In genomic region chr12:51078866-51079265, GRCh38 we compare ENCODE assay signal across 6 cellular contexts. TPM values are rescaled to one million over a fixed set of nuclear protein-coding genes. Genes with fewer than 3 reads are reported as not detected.
DNase-seq lines count a peak whose midpoint lies in the region; ATAC-seq, FAIRE-seq and TF ChIP-seq lines count a peak whose summit lies in the region.
"Not testable (repeated sequence)": the region's sequence is repeated elsewhere in the genome, so short reads cannot be mapped to it uniquely, and the experiment has no call there.

No MANE protein-coding gene starts in this region.

- not testable (repeated sequence) for BruUV-seq in K562 (replicated peaks; lab: Mats Ljungman, UMichigan)

- TF ChIP-seq RAD21 in K562 (CRISPR knock-in tag; conservative IDR thresholded peaks at IDR 0.05 in 1 of 2, IDR thresholded peaks at IDR 0.05 in 1 of 2): not testable (repeated sequence)

- not testable (repeated sequence) for H3K4me1 ChIP-seq in HEK293 (ENCODE audit: control insufficient read depth, insufficient read depth, low read length)
- H3K4me1 ChIP-seq in SJCRH30 (peaks cover 63% of the 10 kb centered on the region), K562 (replicated peaks in 1 of 2; ENCODE audit: control insufficient read depth in 2 of 2, insufficient read depth in 2 of 2, low read length in 2 of 2) (peaks cover 14 to 18% of the 10 kb centered on the region in 2 experiments; a peak in 3 of 5 replicates)

- not testable (repeated sequence) for FAIRE-seq in K562 (lab: Jason Lieb, UNC)

- not testable (repeated sequence) for H3K36me3 Mint-ChIP-seq in glutamatergic neuron (ENCODE audit: unreplicated experiment); neural crest cell (ENCODE audit: low read depth)
- peaks cover 11% of the 10 kb centered on the region for H3K36me3 Mint-ChIP-seq in type B pancreatic cell

- POLR2A ChIA-PET in HEK293 (lab: Yijun Ruan, JAX): not testable (repeated sequence)
- POLR2A ChIA-PET in K562 (lab: Yijun Ruan, JAX): interaction anchor here (1.4 kb wide), 1 partner anchor 10 kb away, joined by 3 read pairs; no protein-coding TSS in a partner anchor

- H3K27me3 ChIP-seq in SJCRH30; K562 (ENCODE audit: control insufficient read depth in 2 of 2, insufficient read depth in 2 of 2, low read length in 2 of 2): not testable (repeated sequence)

- not testable (repeated sequence) for H3K4me2 ChIP-seq in K562 (ENCODE audit: insufficient read depth, low read length)

- not testable (repeated sequence) for DNase-seq in SJCRH30; K562 (ENCODE audit: extremely low read depth in 1 of 4, low spot score in 3 of 4); glutamatergic neuron; neural crest cell (ENCODE audit: low read depth, low spot score); type B pancreatic cell (ENCODE audit: extremely low spot score, unreplicated experiment)

- not testable (repeated sequence) for H2AFZ ChIP-seq in K562 (ENCODE audit: low read depth, low read length)

- not testable (repeated sequence) for H3K27me3 Mint-ChIP-seq in glutamatergic neuron (ENCODE audit: unreplicated experiment); neural crest cell (ENCODE audit: low read depth); type B pancreatic cell

- peak overlapping the region; percentile 84 for H3K27ac Mint-ChIP-seq in glutamatergic neuron (ENCODE audit: unreplicated experiment)
- H3K27ac Mint-ChIP-seq in neural crest cell (ENCODE audit: unreplicated experiment); type B pancreatic cell: not testable (repeated sequence)

- TF ChIP-seq EP300 in K562 (IDR thresholded peaks at IDR 0.05; ENCODE audit: low read length): not testable (repeated sequence)

- not testable (repeated sequence) for H3K27ac ChIP-seq in HEK293 (ENCODE audit: extremely low read depth, low read depth, low read length); K562 (ENCODE audit: extremely low read depth, low read depth, low read length)
- peak overlapping the region; percentile 10; the same call in 1 of the 2 replicates for H3K27ac ChIP-seq in SJCRH30

- H3K4me3 Mint-ChIP-seq in glutamatergic neuron (ENCODE audit: unreplicated experiment): not testable (repeated sequence)
- H3K4me3 Mint-ChIP-seq in neural crest cell (peak overlapping the region; percentile 47), type B pancreatic cell (peak overlapping the region; percentile 65)

- H3K79me2 ChIP-seq in K562 (ENCODE audit: control insufficient read depth, insufficient read depth, low read length): peaks cover 24% of the 10 kb centered on the region

- WGBS in K562 (ENCODE audit: insufficient coverage, low coverage, missing lambda C conversion rate): 98% methylated on average over 5 of the region's 6 CpGs

- intact Hi-C loops in K562 (cut with micrococcal nuclease): not testable (repeated sequence)

- H3K9me1 ChIP-seq in K562 (ENCODE audit: control insufficient read depth, insufficient read depth, low read length): not testable (repeated sequence)

- H3K36me3 ChIP-seq in HEK293 (ENCODE audit: control insufficient read depth in 2 of 2, insufficient read depth in 1 of 2, low read length in 2 of 2); K562 (ENCODE audit: control insufficient read depth, insufficient read depth, low read length): not testable (repeated sequence)
- H3K36me3 ChIP-seq in SJCRH30: peaks cover 23% of the 10 kb centered on the region

- not testable (repeated sequence) for ATAC-seq in K562

- H3K4me1 Mint-ChIP-seq in glutamatergic neuron (ENCODE audit: low read depth, unreplicated experiment) (peaks cover 23% of the 10 kb centered on the region), neural crest cell (peaks cover 51% of the 10 kb centered on the region), type B pancreatic cell (ENCODE audit: unreplicated experiment) (peaks cover 29% of the 10 kb centered on the region)

- TF ChIP-seq CTCF in HEK293 (tag by site-specific recombination; IDR thresholded peaks at IDR 0.05); K562 (IDR thresholded peaks at IDR 0.05 in 2 of 3, conservative IDR thresholded peaks at IDR 0.05 in 1 of 3; ENCODE audit: insufficient read depth in 2 of 3, low read depth in 1 of 3, low read length in 3 of 3); glutamatergic neuron (IDR thresholded peaks at IDR 0.05; ENCODE audit: partially characterized antibody, unreplicated experiment); neural crest cell (conservative IDR thresholded peaks at IDR 0.05); type B pancreatic cell (conservative IDR thresholded peaks at IDR 0.05): not testable (repeated sequence)

- TF ChIP-seq POLR2A in K562 (conservative IDR thresholded peaks at IDR 0.05): not testable (repeated sequence)

- not testable (repeated sequence) for H3K9me3 Mint-ChIP-seq in glutamatergic neuron (ENCODE audit: unreplicated experiment); neural crest cell; type B pancreatic cell

- CTCF ChIA-PET in HEK293 (lab: Yijun Ruan, JAX); K562 (lab: Yijun Ruan, JAX; ENCODE audit: low intra/inter-chr PET ratio): not testable (repeated sequence)

- not testable (repeated sequence) for H3K4me3 ChIP-seq in HEK293 (ENCODE audit: low read depth, low read length); SJCRH30; K562

- in situ Hi-C loops in K562 (cut with MboI): not testable (repeated sequence)

- not testable (repeated sequence) for H3K9me3 ChIP-seq in HEK293 (ENCODE audit: control insufficient read depth, insufficient read depth, low read depth, low read length); SJCRH30 (replicated peaks); K562 (replicated peaks; ENCODE audit: control insufficient read depth, insufficient read depth, low read depth, low read length)

- H4K20me1 ChIP-seq in K562 (replicated peaks; ENCODE audit: control insufficient read depth, insufficient read depth, low read length): not testable (repeated sequence)

- not testable (repeated sequence) for H3K9ac ChIP-seq in K562 (ENCODE audit: insufficient read depth in 1 of 2, low read depth in 2 of 2, low read length in 2 of 2)

RNA-seq across cellular contexts. Expression of gene CSRNP2, which starts 4.5 kb away (rescaled TPM):
- total RNA-seq in SJCRH30 (2014; rRNA removed; shearing (Covaris generic)): 85.3 and 92.5 TPM in 2 replicates
- total RNA-seq in K562 (2011; cell fraction: chromatin; rRNA removed; ENCODE audit: low replicate concordance): 21.5 and 24.2 TPM in 2 replicates
- total RNA-seq in K562 (2011; cell fraction: nucleolus; rRNA removed): 12.0 and 13.7 TPM in 2 replicates
- 16.7 and 20.5 TPM in 2 replicates for total RNA-seq in K562 (2011; cell fraction: nucleoplasm; rRNA removed)
- total RNA-seq in K562 (2014; rRNA removed) (5.9 and 8.0 TPM in 2 replicates), K562 (2014; rRNA removed; fragmentation: Illumina TruSeq; extraction: Trizol) (5.2 and 5.9 TPM in 2 replicates), K562 (2015; rRNA removed; fragmentation: Illumina TruSeq; extraction: Trizol) (5.0 and 5.7 TPM in 2 replicates), K562 (2021) (10.8 and 13.9 TPM in 2 replicates), glutamatergic neuron (ENCODE audit: unreplicated experiment) (90.6 TPM), neural crest cell (54.4 and 55.2 TPM in 2 replicates), type B pancreatic cell (ENCODE audit: low replicate concordance) (32.1 and 55.5 TPM in 2 replicates)
- polyA plus RNA-seq in K562 (2011; rRNA removed) (9.7 and 9.9 TPM in 2 replicates), K562 (2014; fragmentation: Illumina TruSeq; extraction: Trizol) (8.9 and 9.1 TPM in 2 replicates), K562 (2014; fragmentation: Nextera tagmentation; extraction: Ambion mirVana) (1 to 10 TPM; 1.6 to 1.8 TPM), K562 (2014; rRNA removed) (7.9 and 8.5 TPM in 2 replicates)
- polyA plus RNA-seq in K562 (2011; cell fraction: cytosol; rRNA removed): 5.5 and 6.0 TPM in 2 replicates
- 9.9 and 10.9 TPM in 2 replicates for polyA plus RNA-seq in K562 (2011; cell fraction: nucleus; rRNA removed)
- polyA plus RNA-seq in K562 (2012): 7.2 and 11.0 TPM in 2 replicates
- 9.7 and 9.9 TPM in 2 replicates for polyA minus RNA-seq in K562 (2011; rRNA and poly(A)+ RNA removed)
- 5.0 and 9.4 TPM in 2 replicates for polyA minus RNA-seq in K562 (2011; cell fraction: cytosol; rRNA and poly(A)+ RNA removed)
- 4.4 and 7.4 TPM in 2 replicates for polyA minus RNA-seq in K562 (2011; cell fraction: nucleus; rRNA and poly(A)+ RNA removed)

RNA-seq across cellular contexts. Expression of gene LETMD1, which starts 30.7 kb away (rescaled TPM):
- 40.8 and 53.4 TPM in 2 replicates for total RNA-seq in SJCRH30 (2014; rRNA removed; shearing (Covaris generic))
- total RNA-seq in K562 (2011; cell fraction: chromatin; rRNA removed; ENCODE audit: low replicate concordance): 306 and 323 TPM in 2 replicates
- 186 and 193 TPM in 2 replicates for total RNA-seq in K562 (2011; cell fraction: nucleolus; rRNA removed)
- total RNA-seq in K562 (2011; cell fraction: nucleoplasm; rRNA removed): 291 and 382 TPM in 2 replicates
- 65.1 and 69.0 TPM in 2 replicates for total RNA-seq in K562 (2014; rRNA removed)
- total RNA-seq in K562 (2014; rRNA removed; fragmentation: Illumina TruSeq; extraction: Trizol): 82.9 and 96.9 TPM in 2 replicates
- 71.3 and 74.0 TPM in 2 replicates for total RNA-seq in K562 (2015; rRNA removed; fragmentation: Illumina TruSeq; extraction: Trizol)
- total RNA-seq in K562 (2021): 70.1 and 71.2 TPM in 2 replicates
- polyA plus RNA-seq in K562 (2011; rRNA removed): 163 and 214 TPM in 2 replicates
- 96.8 and 210 TPM in 2 replicates for polyA plus RNA-seq in K562 (2011; cell fraction: cytosol; rRNA removed)
- 281 and 303 TPM in 2 replicates for polyA plus RNA-seq in K562 (2011; cell fraction: nucleus; rRNA removed)
- 81.2 and 169 TPM in 2 replicates for polyA plus RNA-seq in K562 (2012)
- 113 and 121 TPM in 2 replicates for polyA plus RNA-seq in K562 (2014; fragmentation: Illumina TruSeq; extraction: Trizol)
- polyA plus RNA-seq in K562 (2014; fragmentation: Nextera tagmentation; extraction: Ambion mirVana): 10 to 100 TPM; 58.7 to 75.4 TPM
- 106 and 112 TPM in 2 replicates for polyA plus RNA-seq in K562 (2014; rRNA removed)
- polyA minus RNA-seq in K562 (2011; rRNA and poly(A)+ RNA removed): 142 and 155 TPM in 2 replicates
- 53.3 and 56.5 TPM in 2 replicates for polyA minus RNA-seq in K562 (2011; cell fraction: cytosol; rRNA and poly(A)+ RNA removed)
- 62.3 and 102 TPM in 2 replicates for polyA minus RNA-seq in K562 (2011; cell fraction: nucleus; rRNA and poly(A)+ RNA removed)
- total RNA-seq in glutamatergic neuron (ENCODE audit: unreplicated experiment): 37.1 TPM
- 43.2 and 44.5 TPM in 2 replicates for total RNA-seq in neural crest cell
- total RNA-seq in type B pancreatic cell (ENCODE audit: low replicate concordance): 67.8 and 68.7 TPM in 2 replicates

RNA-seq across cellular contexts. Expression of gene SLC11A2, which starts 52.7 kb away (rescaled TPM):
- total RNA-seq in SJCRH30 (2014; rRNA removed; shearing (Covaris generic)): 76.4 and 78.5 TPM in 2 replicates
- 262 and 366 TPM in 2 replicates for total RNA-seq in K562 (2011; cell fraction: chromatin; rRNA removed; ENCODE audit: low replicate concordance)
- total RNA-seq in K562 (2011; cell fraction: nucleolus; rRNA removed): 161 and 181 TPM in 2 replicates
- 245 and 254 TPM in 2 replicates for total RNA-seq in K562 (2011; cell fraction: nucleoplasm; rRNA removed)
- total RNA-seq in K562 (2014; rRNA removed) (26.1 and 29.7 TPM in 2 replicates), K562 (2014; rRNA removed; fragmentation: Illumina TruSeq; extraction: Trizol) (37.8 and 39.3 TPM in 2 replicates), K562 (2015; rRNA removed; fragmentation: Illumina TruSeq; extraction: Trizol) (30.3 and 32.9 TPM in 2 replicates), K562 (2021) (36.8 and 38.8 TPM in 2 replicates), glutamatergic neuron (ENCODE audit: unreplicated experiment) (41.1 TPM), neural crest cell (50.4 and 51.4 TPM in 2 replicates), type B pancreatic cell (ENCODE audit: low replicate concordance) (56.3 and 62.9 TPM in 2 replicates)
- polyA plus RNA-seq in K562 (2011; rRNA removed) (54.0 and 65.8 TPM in 2 replicates), K562 (2014; fragmentation: Illumina TruSeq; extraction: Trizol) (30.1 and 36.3 TPM in 2 replicates), K562 (2014; fragmentation: Nextera tagmentation; extraction: Ambion mirVana) (10 to 100 TPM; 21.1 to 27.6 TPM), K562 (2014; rRNA removed) (31.7 and 39.3 TPM in 2 replicates)
- 26.5 and 64.3 TPM in 2 replicates for polyA plus RNA-seq in K562 (2011; cell fraction: cytosol; rRNA removed)
- polyA plus RNA-seq in K562 (2011; cell fraction: nucleus; rRNA removed): 109 and 145 TPM in 2 replicates
- 32.5 and 33.3 TPM in 2 replicates for polyA plus RNA-seq in K562 (2012)
- 85.9 and 89.7 TPM in 2 replicates for polyA minus RNA-seq in K562 (2011; rRNA and poly(A)+ RNA removed)
- 20.3 and 25.1 TPM in 2 replicates for polyA minus RNA-seq in K562 (2011; cell fraction: cytosol; rRNA and poly(A)+ RNA removed)
- polyA minus RNA-seq in K562 (2011; cell fraction: nucleus; rRNA and poly(A)+ RNA removed): 52.8 and 79.3 TPM in 2 replicates
